In the genomic region with DNA sequence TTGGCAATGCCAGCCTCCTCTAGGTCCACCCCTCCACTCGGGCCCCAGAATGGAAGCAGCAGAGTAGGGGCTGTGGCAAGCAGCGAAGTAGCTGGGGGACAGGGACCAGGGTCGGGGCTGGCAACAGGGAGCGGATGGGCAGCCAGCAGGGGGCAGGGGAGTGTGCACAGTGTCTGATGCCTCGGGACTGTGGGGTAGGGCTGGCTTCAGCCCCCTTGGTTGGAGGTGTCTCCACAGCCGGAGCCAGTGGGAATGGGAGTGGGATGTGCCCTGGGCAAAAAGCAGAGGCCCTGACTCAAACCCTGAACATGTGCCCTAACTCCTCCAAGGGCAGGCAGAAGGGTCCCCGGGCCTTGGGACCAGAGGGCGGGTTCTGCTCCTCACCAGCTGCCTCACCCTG, we compare ENCODE assay signal across 18 cellular contexts. TPM values are rescaled to one million over a fixed set of nuclear protein-coding genes. Genes with fewer than 3 reads are reported as not detected.
DNase-seq lines count a peak whose midpoint lies in the region; ATAC-seq and TF ChIP-seq lines count a peak whose summit lies in the region.
"Had no signal": no experiment of that assay in that cellular context is flagged by ENCODE, and none has a peak within 500 bp of the region (broad histone marks: within the 10 kb centered on the region; RNA-seq: fewer than 3 reads in every experiment).

No MANE protein-coding gene starts in this region.

- H3K4me2 ChIP-seq in BLaER1 = peak overlapping the region; percentile 96
- H3K4me2 ChIP-seq in PC-9 = no peak overlapping the region

- H3K27me3 ChIP-seq in BLaER1 = no peaks in the 10 kb centered on the region
- no peaks in the 10 kb centered on the region for H3K27me3 ChIP-seq in PC-9 (ENCODE audit: insufficient read depth, low read depth)
- H3K27me3 ChIP-seq: tibial artery had no signal

- H3K27ac Mint-ChIP-seq in activated T-cell treated with anti-CD3 and anti-CD28 coated beads, Interleukin-2, amount 50 U/mL, for 72 hours = no peak overlapping the region
- H3K27ac Mint-ChIP-seq: activated naive CD8-positive, alpha-beta T cell treated with anti-CD3 and anti-CD28 coated beads, Interleukin-2, amount 10 ng/mL, durations not matched to agents 7 days and 5 days had no signal

- no TSS peak for BruUV-seq in PC-9 (replicated peaks; lab: Mats Ljungman, UMichigan)

- peaks cover 14% of the 10 kb centered on the region; the same call in 1 of the 2 replicates for H3F3A ChIP-seq in PC-9 (ENCODE audit: insufficient read depth, low read depth)

- H3K4me3 ChIP-seq in BLaER1 (peak overlapping the region; percentile 47; the same call in 1 of the 2 replicates), PC-9 (no peak overlapping the region)
- H3K4me3 ChIP-seq: tibial artery had no signal

- H3K9me3 Mint-ChIP-seq in activated T-cell treated with anti-CD3 and anti-CD28 coated beads, Interleukin-2, amount 50 U/mL, for 72 hours = no peaks in the 10 kb centered on the region
- H3K9me3 Mint-ChIP-seq: activated naive CD8-positive, alpha-beta T cell treated with anti-CD3 and anti-CD28 coated beads, Interleukin-2, amount 10 ng/mL, durations not matched to agents 7 days and 5 days; central memory CD8-positive, alpha-beta T cell had no signal

- no peaks in the 10 kb centered on the region for H3K27me3 Mint-ChIP-seq in activated T-cell treated with anti-CD3 and anti-CD28 coated beads, Interleukin-2, amount 50 U/mL, for 72 hours (ENCODE audit: low read depth)
- H3K27me3 Mint-ChIP-seq: activated naive CD8-positive, alpha-beta T cell treated with anti-CD3 and anti-CD28 coated beads, Interleukin-2, amount 10 ng/mL, durations not matched to agents 7 days and 5 days; central memory CD8-positive, alpha-beta T cell had no signal

- H3K9me3 ChIP-seq in BLaER1 (no peaks in the 10 kb centered on the region), PC-9 (ENCODE audit: insufficient read depth, low read depth) (no peaks in the 10 kb centered on the region)
- H3K9me3 ChIP-seq: tibial artery had no signal

- H4K20me1 ChIP-seq in BLaER1 (peaks cover 12% of the 10 kb centered on the region; the same call in 1 of the 2 replicates), PC-9 (ENCODE audit: insufficient read depth) (no peaks in the 10 kb centered on the region)

- peaks cover 88% of the 10 kb centered on the region for H3K4me1 ChIP-seq in BLaER1
- peaks cover 15% of the 10 kb centered on the region for H3K4me1 ChIP-seq in PC-9 (replicated peaks; ENCODE audit: insufficient read depth)
- H3K4me1 ChIP-seq: tibial artery had no signal

- H3K36me3 ChIP-seq in BLaER1 = peaks cover 4% of the 10 kb centered on the region; the same call in 1 of the 2 replicates
- H3K36me3 ChIP-seq in PC-9 (ENCODE audit: low read depth) = no peaks in the 10 kb centered on the region

- in situ Hi-C loops in GM13977 (cut with MboI; ENCODE audit: low pct_unique_long_range_greater_than_20kb, low sequenced_read_pairs, unreplicated experiment) = no loop called here

- no peak for ATAC-seq in activated T-cell treated with anti-CD3 and anti-CD28 coated beads, Interleukin-2, amount 50 U/mL, for 72 hours (replicated peaks in 1 of 2)

- TF ChIP-seq CTCF in GM13977 (IDR thresholded peaks at IDR 0.05; ENCODE audit: extremely low read depth, insufficient read depth, missing control alignments) (peak; percentile 33), PC-9 (conservative IDR thresholded peaks at IDR 0.05) (peak; percentile 25; the same call in 1 of the 2 replicates)

- CTCF ChIA-PET in PC-9 (lab: Charles Lee) = no interaction called here

- peak overlapping the region; percentile 88 for H3K27ac ChIP-seq in BLaER1
- no peak overlapping the region for H3K27ac ChIP-seq in PC-9
- H3K27ac ChIP-seq: RWPE1, tibial artery had no signal

- DNase-seq in GM13977 (ENCODE audit: low spot score) (no peak), PC-9 (no peak), iPS-NIHi7 (ENCODE audit: extremely low spot score) (peak; percentile 43), NCI-H2107 treated with DMSO at 0.1 percent for 48 hours (lab: John Stamatoyannopoulos, UW; ENCODE audit: unreplicated experiment) (no peak), NOMO-1 (lab: John Stamatoyannopoulos, UW; ENCODE audit: unreplicated experiment in 2 of 2) (no peak), DMS114 treated with DMSO at 0.1 percent for 48 hours (lab: John Stamatoyannopoulos, UW; ENCODE audit: unreplicated experiment) (no peak)
- no peak for DNase-seq in activated T-cell treated with anti-CD3 and anti-CD28 coated beads, Interleukin-2, amount 50 U/mL, for 72 hours
- DNase-seq: activated CD4-positive, alpha-beta T cell treated with anti-CD3 and anti-CD28 coated beads, Interleukin-2, amount 50 U/mL, for 1 hour; activated naive CD8-positive, alpha-beta T cell treated with anti-CD3 and anti-CD28 coated beads, Interleukin-2, amount 10 ng/mL, durations not matched to agents 7 days and 5 days; COR-L47; KG1; NCI-H1694 treated with DMSO at 0.1 percent for 48 hours; NCI-H524 treated with DMSO at 0.1 percent for 48 hours; stimulated activated CD4-positive, alpha-beta T cell treated with anti-CD3 and anti-CD28 coated beads, Interleukin-4, amount 100 ng/mL, for 4 hours; tibial artery had no signal

- no peaks in the 10 kb centered on the region for H3K79me2 ChIP-seq in PC-9 (ENCODE audit: low read depth)

- peaks cover 7% of the 10 kb centered on the region for H3K4me1 Mint-ChIP-seq in activated T-cell treated with anti-CD3 and anti-CD28 coated beads, Interleukin-2, amount 50 U/mL, for 72 hours (ENCODE audit: low read depth)

- POLR2A ChIA-PET in PC-9 (lab: Charles Lee; ENCODE audit: unreplicated experiment) = no interaction called here

- H3K36me3 Mint-ChIP-seq in activated T-cell treated with anti-CD3 and anti-CD28 coated beads, Interleukin-2, amount 50 U/mL, for 72 hours (ENCODE audit: insufficient read depth in 2 of 2) = peaks cover 0 to 3% of the 10 kb centered on the region in 2 donors

- intact Hi-C loops in PC-9 (cut with micrococcal nuclease; ENCODE audit: unreplicated experiment) = no loop called here

- peak overlapping the region; percentile 68; the same call in 1 of the 2 replicates for H3K9ac ChIP-seq in BLaER1

- no peaks in the 10 kb centered on the region for H3K9me2 ChIP-seq in PC-9 (ENCODE audit: insufficient read depth)

- H2AFZ ChIP-seq in PC-9 = no peak overlapping the region

- H3K4me3 Mint-ChIP-seq in activated T-cell treated with anti-CD3 and anti-CD28 coated beads, Interleukin-2, amount 50 U/mL, for 72 hours = no peak overlapping the region
- H3K4me3 Mint-ChIP-seq: activated naive CD8-positive, alpha-beta T cell treated with anti-CD3 and anti-CD28 coated beads, Interleukin-2, amount 10 ng/mL, durations not matched to agents 7 days and 5 days; central memory CD8-positive, alpha-beta T cell had no signal

RNA-seq across cellular contexts. Expression of a gene that starts 18.5 kb away (rescaled TPM):
- total RNA-seq in PC-9 (2021) = 60.6 and 61.4 TPM in 2 replicates
- total RNA-seq in activated T-cell treated with anti-CD3 and anti-CD28 coated beads, Interleukin-2, amount 50 U/mL, for 72 hours = 10 to 100 TPM; 41.4 to 42.6 TPM

RNA-seq across cellular contexts. Expression of a gene that starts 39.4 kb away (rescaled TPM):
- total RNA-seq in PC-9 (2021) = 42.5 and 49.6 TPM in 2 replicates
- total RNA-seq in activated T-cell treated with anti-CD3 and anti-CD28 coated beads, Interleukin-2, amount 50 U/mL, for 72 hours = 10 to 100 TPM; 30.4 to 33.3 TPM
